In the genomic region with DNA sequence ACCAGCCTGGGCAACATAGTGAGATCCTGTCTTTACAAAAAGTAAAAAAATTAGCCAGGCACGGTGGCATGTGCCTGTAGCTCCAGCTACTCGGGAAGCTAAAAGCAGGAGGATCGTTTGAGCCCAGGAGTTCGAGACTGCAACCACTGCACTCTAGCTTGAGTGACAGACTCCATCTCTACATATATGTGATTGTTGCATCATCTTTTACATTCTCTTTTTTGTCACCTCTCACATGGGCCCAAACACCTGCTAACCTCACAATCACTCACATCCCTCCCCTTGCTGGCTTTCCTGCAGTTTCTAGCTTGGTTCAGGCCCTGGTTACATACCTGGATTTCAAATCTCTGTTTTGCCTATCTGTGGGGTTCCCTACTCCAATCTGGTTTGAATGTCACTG, we compare ENCODE assay signal across 37 cellular contexts. TPM values are rescaled to one million over a fixed set of nuclear protein-coding genes. Genes with fewer than 3 reads are reported as not detected.
"Had no signal": no experiment of that assay in that cellular context is flagged by ENCODE, and none has a peak within 500 bp of the region (broad histone marks: within the 10 kb centered on the region; RNA-seq: fewer than 3 reads in every experiment).

No MANE protein-coding gene starts in this region.

- H3K4me3 ChIP-seq: body of pancreas, breast epithelium had no signal

- H3K4me1 ChIP-seq: body of pancreas, breast epithelium had no signal

- H3K4me3 Mint-ChIP-seq: activated CD4-positive, alpha-beta memory T cell treated with anti-CD3 and anti-CD28 coated beads, Interleukin-2, amount 10 ng/mL, durations not matched to agents 7 days and 5 days; activated CD4-positive, alpha-beta T cell treated with anti-CD3 and anti-CD28 coated beads for 36 hours; activated CD4-positive, alpha-beta T cell treated with anti-CD3 and anti-CD28 coated beads, Interleukin-2, amount 10 ng/mL, durations not matched to agents 7 days and 5 days; activated CD8-positive, alpha-beta memory T cell treated with anti-CD3 and anti-CD28 coated beads, Interleukin-2, amount 10 ng/mL, durations not matched to agents 7 days and 5 days; activated CD8-positive, alpha-beta T cell treated with anti-CD3 and anti-CD28 coated beads, Interleukin-2, amount 10 ng/mL, durations not matched to agents 7 days and 5 days; activated naive CD4-positive, alpha-beta T cell treated with anti-CD3 and anti-CD28 coated beads, Interleukin-2, amount 10 ng/mL, durations not matched to agents 7 days and 5 days; activated naive CD4-positive, alpha-beta T cell treated with anti-CD3 and anti-CD28 coated beads, Interleukin-2, amount 50 U/mL, for 24 hours; activated naive CD8-positive, alpha-beta T cell; activated naive CD8-positive, alpha-beta T cell treated with anti-CD3 and anti-CD28 coated beads, Interleukin-2, amount 10 ng/mL, durations not matched to agents 7 days and 5 days; activated naive CD8-positive, alpha-beta T cell treated with anti-CD3 and anti-CD28 coated beads, Interleukin-2, amount 50 U/mL, for 24 hours; activated T-cell treated with anti-CD3 and anti-CD28 coated beads, Interleukin-2, amount 50 U/mL, for 24 hours; T-helper 1 cell treated with Interleukin-12 subunit alpha and Interleukin-12 subunit beta and Interleukin-4 antibody, amounts not matched to agents 30 μg/mL and 1 μg/mL, for 36 hours; T-helper 2 cell treated with Interferon-gamma antibody and Interleukin-4, amounts not matched to agents 5 μg/mL and 100 μg/mL, for 36 hours; WTC11 had no signal

- H3K4me1 Mint-ChIP-seq: activated CD4-positive, alpha-beta memory T cell treated with anti-CD3 and anti-CD28 coated beads, Interleukin-2, amount 10 ng/mL, durations not matched to agents 7 days and 5 days; activated CD4-positive, alpha-beta T cell treated with anti-CD3 and anti-CD28 coated beads for 36 hours; activated CD4-positive, alpha-beta T cell treated with anti-CD3 and anti-CD28 coated beads, Interleukin-2, amount 10 ng/mL, durations not matched to agents 7 days and 5 days; activated CD8-positive, alpha-beta memory T cell treated with anti-CD3 and anti-CD28 coated beads, Interleukin-2, amount 10 ng/mL, durations not matched to agents 7 days and 5 days; activated naive CD4-positive, alpha-beta T cell treated with anti-CD3 and anti-CD28 coated beads, Interleukin-2, amount 10 ng/mL, durations not matched to agents 7 days and 5 days; activated naive CD4-positive, alpha-beta T cell treated with anti-CD3 and anti-CD28 coated beads, Interleukin-2, amount 50 U/mL, for 24 hours; activated naive CD8-positive, alpha-beta T cell treated with anti-CD3 and anti-CD28 coated beads, Interleukin-2, amount 10 ng/mL, durations not matched to agents 7 days and 5 days; activated naive CD8-positive, alpha-beta T cell treated with anti-CD3 and anti-CD28 coated beads, Interleukin-2, amount 50 U/mL, for 24 hours had no signal

- H3K36me3 Mint-ChIP-seq: activated CD8-positive, alpha-beta memory T cell treated with anti-CD3 and anti-CD28 coated beads, Interleukin-2, amount 10 ng/mL, durations not matched to agents 7 days and 5 days; activated naive CD4-positive, alpha-beta T cell treated with anti-CD3 and anti-CD28 coated beads, Interleukin-2, amount 10 ng/mL, durations not matched to agents 7 days and 5 days; activated naive CD4-positive, alpha-beta T cell treated with anti-CD3 and anti-CD28 coated beads, Interleukin-2, amount 50 U/mL, for 24 hours; activated naive CD8-positive, alpha-beta T cell; activated naive CD8-positive, alpha-beta T cell treated with anti-CD3 and anti-CD28 coated beads, Interleukin-2, amount 10 ng/mL, durations not matched to agents 7 days and 5 days; WTC11 had no signal

- H3K27me3 ChIP-seq: body of pancreas, brain microvascular endothelial cell, breast epithelium had no signal

- H3K9me3 Mint-ChIP-seq: activated CD4-positive, alpha-beta memory T cell treated with anti-CD3 and anti-CD28 coated beads, Interleukin-2, amount 10 ng/mL, durations not matched to agents 7 days and 5 days; activated CD4-positive, alpha-beta T cell treated with anti-CD3 and anti-CD28 coated beads, Interleukin-2, amount 10 ng/mL, durations not matched to agents 7 days and 5 days; activated naive CD4-positive, alpha-beta T cell treated with anti-CD3 and anti-CD28 coated beads, Interleukin-2, amount 10 ng/mL, durations not matched to agents 7 days and 5 days; activated naive CD4-positive, alpha-beta T cell treated with anti-CD3 and anti-CD28 coated beads, Interleukin-2, amount 50 U/mL, for 24 hours; activated naive CD8-positive, alpha-beta T cell treated with anti-CD3 and anti-CD28 coated beads, Interleukin-2, amount 10 ng/mL, durations not matched to agents 7 days and 5 days; activated naive CD8-positive, alpha-beta T cell treated with anti-CD3 and anti-CD28 coated beads, Interleukin-2, amount 50 U/mL, for 24 hours; activated T-cell treated with anti-CD3 and anti-CD28 coated beads, Interleukin-2, amount 50 U/mL, for 24 hours; activated T-helper 2 cell treated with anti-CD3 and anti-CD28 coated beads, Interferon-gamma antibody, Interleukin-2, Interleukin-4, amounts not matched to agents 10 μg/mL and 5 μg/mL and 100 μg/mL, durations not matched to agents 14 hours and 24 hours and 36 hours; T-helper 1 cell treated with Interleukin-12 subunit alpha and Interleukin-12 subunit beta and Interleukin-4 antibody, amounts not matched to agents 30 μg/mL and 1 μg/mL, for 36 hours; T-helper 2 cell treated with Interferon-gamma antibody and Interleukin-4, amounts not matched to agents 5 μg/mL and 100 μg/mL, for 36 hours had no signal

- DNase-seq: activated CD4-positive, alpha-beta memory T cell treated with anti-CD3 and anti-CD28 coated beads, Interleukin-2, amount 10 ng/mL, durations not matched to agents 7 days and 5 days; activated CD4-positive, alpha-beta T cell treated with anti-CD3 and anti-CD28 coated beads for 1 hour; activated CD4-positive, alpha-beta T cell treated with anti-CD3 and anti-CD28 coated beads for 36 hours; activated CD4-positive, alpha-beta T cell treated with anti-CD3 and anti-CD28 coated beads for 48 hours; activated CD4-positive, alpha-beta T cell treated with anti-CD3 and anti-CD28 coated beads, Interleukin-2, amount 10 ng/mL, durations not matched to agents 7 days and 5 days; activated CD4-positive, alpha-beta T cell treated with anti-CD3 and anti-CD28 coated beads, Interleukin-2, amount 50 U/mL, for 48 hours; activated CD4-positive, CD25-positive, alpha-beta regulatory T cell; activated CD8-positive, alpha-beta memory T cell treated with anti-CD3 and anti-CD28 coated beads for 24 hours; activated CD8-positive, alpha-beta memory T cell treated with anti-CD3 and anti-CD28 coated beads, Interleukin-2, amount 10 ng/mL, durations not matched to agents 7 days and 5 days; activated CD8-positive, alpha-beta memory T cell treated with anti-CD3 and anti-CD28 coated beads, Interleukin-2, amount 50 U/mL, for 48 hours; activated CD8-positive, alpha-beta T cell treated with anti-CD3 and anti-CD28 coated beads, Interleukin-2, amount 10 ng/mL, durations not matched to agents 7 days and 5 days; activated effector memory CD4-positive, alpha-beta T cell treated with Interleukin-2 at 50 U/mL for 16 hours; activated gamma-delta T cell; activated naive CD4-positive, alpha-beta T cell treated with anti-CD3 and anti-CD28 coated beads, Interleukin-2, amount 10 ng/mL, durations not matched to agents 7 days and 5 days; activated naive CD4-positive, alpha-beta T cell treated with Interleukin-2 at 50 U/mL for 16 hours; activated naive CD8-positive, alpha-beta T cell treated with anti-CD3 and anti-CD28 coated beads, Interleukin-2, amount 10 ng/mL, durations not matched to agents 7 days and 5 days; activated naive CD8-positive, alpha-beta T cell treated with anti-CD3 and anti-CD28 coated beads, Interleukin-2, amount 50 U/mL, for 24 hours; activated T-cell treated with anti-CD3 and anti-CD28 coated beads, Interleukin-2, amount 50 U/mL, for 24 hours; activated T-cell treated with anti-CD3 and anti-CD28 coated beads, Interleukin-2, amount 50 U/mL, for 48 hours; amygdala; anterior cingulate cortex; body of pancreas; brain microvascular endothelial cell; central memory CD4-positive, alpha-beta T cell; T-helper 2 cell; T-helper 9 cell; WERI-Rb-1 had no signal

- H3K27ac ChIP-seq: body of pancreas, brain microvascular endothelial cell, breast epithelium, WERI-Rb-1 had no signal

- H3K27me3 Mint-ChIP-seq: activated naive CD8-positive, alpha-beta T cell; activated naive CD8-positive, alpha-beta T cell treated with anti-CD3 and anti-CD28 coated beads, Interleukin-2, amount 50 U/mL, for 24 hours; activated T-cell treated with anti-CD3 and anti-CD28 coated beads, Interleukin-2, amount 50 U/mL, for 24 hours had no signal

- H3K9me3 ChIP-seq: body of pancreas had no signal

- ATAC-seq: activated CD4-positive, alpha-beta T cell treated with anti-CD3 and anti-CD28 coated beads for 36 hours; activated CD4-positive, CD25-positive, alpha-beta regulatory T cell treated with anti-CD3 and anti-CD28 coated beads, Interleukin-2, amount 50 U/mL, for 24 hours; activated CD8-positive, alpha-beta memory T cell treated with anti-CD3 and anti-CD28 coated beads, Interleukin-2, amount 10 ng/mL, durations not matched to agents 7 days and 5 days; activated CD8-positive, alpha-beta T cell treated with anti-CD3 and anti-CD28 coated beads, Interleukin-2, amount 10 ng/mL, durations not matched to agents 7 days and 5 days; activated naive CD8-positive, alpha-beta T cell treated with anti-CD3 and anti-CD28 coated beads, Interleukin-2, amount 50 U/mL, for 24 hours; body of pancreas; WTC11 had no signal

- H3K36me3 ChIP-seq: brain microvascular endothelial cell, breast epithelium, WERI-Rb-1 had no signal

- FAIRE-seq: astrocyte, TTC549 had no signal

- H3K27ac Mint-ChIP-seq: activated CD4-positive, alpha-beta memory T cell treated with anti-CD3 and anti-CD28 coated beads, Interleukin-2, amount 10 ng/mL, durations not matched to agents 7 days and 5 days; activated CD4-positive, alpha-beta T cell treated with anti-CD3 and anti-CD28 coated beads for 36 hours; activated CD4-positive, alpha-beta T cell treated with anti-CD3 and anti-CD28 coated beads, Interleukin-2, amount 10 ng/mL, durations not matched to agents 7 days and 5 days; activated CD8-positive, alpha-beta memory T cell treated with anti-CD3 and anti-CD28 coated beads, Interleukin-2, amount 10 ng/mL, durations not matched to agents 7 days and 5 days; activated CD8-positive, alpha-beta T cell treated with anti-CD3 and anti-CD28 coated beads, Interleukin-2, amount 10 ng/mL, durations not matched to agents 7 days and 5 days; activated naive CD4-positive, alpha-beta T cell treated with anti-CD3 and anti-CD28 coated beads, Interleukin-2, amount 10 ng/mL, durations not matched to agents 7 days and 5 days; activated naive CD4-positive, alpha-beta T cell treated with anti-CD3 and anti-CD28 coated beads, Interleukin-2, amount 50 U/mL, for 24 hours; activated naive CD8-positive, alpha-beta T cell; activated naive CD8-positive, alpha-beta T cell treated with anti-CD3 and anti-CD28 coated beads, Interleukin-2, amount 10 ng/mL, durations not matched to agents 7 days and 5 days; activated naive CD8-positive, alpha-beta T cell treated with anti-CD3 and anti-CD28 coated beads, Interleukin-2, amount 50 U/mL, for 24 hours; activated T-cell treated with anti-CD3 and anti-CD28 coated beads, Interleukin-2, amount 50 U/mL, for 24 hours; activated T-helper 2 cell treated with anti-CD3 and anti-CD28 coated beads, Interferon-gamma antibody, Interleukin-2, Interleukin-4, amounts not matched to agents 10 μg/mL and 5 μg/mL and 100 μg/mL, durations not matched to agents 14 hours and 24 hours and 36 hours; T-helper 1 cell treated with Interleukin-12 subunit alpha and Interleukin-12 subunit beta and Interleukin-4 antibody, amounts not matched to agents 30 μg/mL and 1 μg/mL, for 36 hours; T-helper 2 cell treated with Interferon-gamma antibody and Interleukin-4, amounts not matched to agents 5 μg/mL and 100 μg/mL, for 36 hours; WTC11 had no signal

RNA-seq across cellular contexts. Expression of a gene that starts 19.4 kb away (rescaled TPM):
- total RNA-seq: activated CD8-positive, alpha-beta T cell treated with anti-CD3 and anti-CD28 coated beads, Interleukin-2, amount 10 ng/mL, durations not matched to agents 7 days and 5 days had no signal
